ENCODE assay signal across 9 cellular contexts in the genomic region with DNA sequence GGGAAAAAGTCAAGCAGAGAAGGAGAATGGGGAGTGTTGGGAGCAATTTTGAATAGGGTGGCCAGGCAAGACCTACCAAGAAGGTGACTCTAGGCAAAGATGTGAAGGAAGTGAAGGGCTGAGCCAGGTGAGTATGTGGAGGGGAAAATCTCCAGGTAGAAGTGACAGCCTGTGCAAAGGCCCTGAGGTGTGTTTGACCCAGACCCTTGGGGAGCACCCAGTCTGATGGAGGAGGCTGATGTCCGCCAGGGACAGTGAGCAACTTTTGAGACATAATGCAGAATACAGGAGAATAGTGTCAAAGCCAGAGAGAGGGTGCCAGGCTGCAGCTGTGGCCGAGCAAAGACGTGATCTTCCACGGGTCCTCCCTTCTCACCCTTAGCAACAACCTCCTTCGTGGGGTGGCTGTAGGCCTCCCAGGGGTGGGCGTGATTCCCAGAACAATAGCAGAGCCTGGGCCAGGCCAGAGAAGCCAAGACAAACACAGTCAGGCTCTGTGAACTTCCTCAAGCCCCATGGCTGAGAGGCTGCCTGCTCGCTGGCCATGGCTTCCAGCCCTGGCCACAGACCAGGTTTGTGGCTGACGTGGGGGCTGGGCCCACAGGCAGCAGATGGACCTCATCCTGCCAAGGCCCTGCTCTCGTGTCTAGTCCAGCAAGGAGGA. TPM values are rescaled to one million over a fixed set of nuclear protein-coding genes. Genes with fewer than 3 reads are reported as not detected.
DNase-seq lines count a peak whose midpoint lies in the region; ATAC-seq and TF ChIP-seq lines count a peak whose summit lies in the region.
"Had no signal": no experiment of that assay in that cellular context is flagged by ENCODE, and none has a peak within 500 bp of the region (broad histone marks: within the 10 kb centered on the region; RNA-seq: fewer than 3 reads in every experiment).

No MANE protein-coding gene starts in this region.

- peaks cover 14% of the 10 kb centered on the region for H3K4me1 Mint-ChIP-seq in activated naive CD4-positive, alpha-beta T cell treated with anti-CD3 and anti-CD28 coated beads, Interleukin-2, amount 50 U/mL, for 24 hours

- H3K4me3 ChIP-seq in colonic mucosa (no peak overlapping the region), vagina (no peak overlapping the region)

- no peaks in the 10 kb centered on the region for H3K27me3 Mint-ChIP-seq in activated naive CD4-positive, alpha-beta T cell treated with anti-CD3 and anti-CD28 coated beads, Interleukin-2, amount 50 U/mL, for 24 hours
- H3K27me3 Mint-ChIP-seq: IgD-negative memory B cell had no signal

- no peaks in the 10 kb centered on the region for H3K9me3 Mint-ChIP-seq in activated naive CD4-positive, alpha-beta T cell treated with anti-CD3 and anti-CD28 coated beads, Interleukin-2, amount 50 U/mL, for 24 hours
- H3K9me3 Mint-ChIP-seq: IgD-negative memory B cell had no signal

- ATAC-seq in GM21576 (IDR thresholded peaks at IDR 0.05; ENCODE audit: unreplicated experiment) (no peak), GM18517 (IDR thresholded peaks at IDR 0.05; ENCODE audit: unreplicated experiment) (no peak)

- no peak overlapping the region for H3K27ac ChIP-seq in colonic mucosa
- peak overlapping the region; percentile 29 for H3K27ac ChIP-seq in vagina

- TF ChIP-seq POLR2A in vagina (IDR thresholded peaks at IDR 0.05) = no peak

- H3K27ac Mint-ChIP-seq in activated naive CD4-positive, alpha-beta T cell treated with anti-CD3 and anti-CD28 coated beads, Interleukin-2, amount 50 U/mL, for 24 hours = peak overlapping the region; percentile 88

- H3K4me1 ChIP-seq in colonic mucosa (no peaks in the 10 kb centered on the region), vagina (peaks cover 24% of the 10 kb centered on the region)

- DNase-seq in activated naive CD4-positive, alpha-beta T cell treated with Interleukin-2 at 50 U/mL for 16 hours = no peak
- peak; percentile 43 for DNase-seq in colonic mucosa
- DNase-seq in medulla oblongata (ENCODE audit: extremely low spot score) = peak; percentile 87
- DNase-seq in vagina (ENCODE audit: extremely low spot score in 2 of 2) = no peak
- no peak for DNase-seq in amniotic stem cell (lab: John Stamatoyannopoulos, UW)

- H3K4me3 Mint-ChIP-seq in activated naive CD4-positive, alpha-beta T cell treated with anti-CD3 and anti-CD28 coated beads, Interleukin-2, amount 50 U/mL, for 24 hours = no peak overlapping the region

- H3K9me3 ChIP-seq in colonic mucosa = no peaks in the 10 kb centered on the region
- no peaks in the 10 kb centered on the region for H3K9me3 ChIP-seq in vagina

- H3K27me3 ChIP-seq in colonic mucosa (no peaks in the 10 kb centered on the region), vagina (no peaks in the 10 kb centered on the region)

- TF ChIP-seq CTCF in colonic mucosa (IDR thresholded peaks at IDR 0.05) = no peak
- TF ChIP-seq CTCF in vagina (IDR thresholded peaks at IDR 0.05) = no peak

- intact Hi-C loops in colonic mucosa (cut with DNase I) (no loop called here), vagina (cut with DNase I) (loop anchor here (10.0 kb wide), 1 partner anchor 566 kb away; no protein-coding TSS in a partner anchor)

- H3K36me3 ChIP-seq in colonic mucosa = no peaks in the 10 kb centered on the region
- H3K36me3 ChIP-seq in vagina = peaks cover 0 to 6% of the 10 kb centered on the region in 2 donors

- peaks cover 9% of the 10 kb centered on the region for H3K36me3 Mint-ChIP-seq in activated naive CD4-positive, alpha-beta T cell treated with anti-CD3 and anti-CD28 coated beads, Interleukin-2, amount 50 U/mL, for 24 hours

- H3K9ac ChIP-seq in colonic mucosa (ENCODE audit: low read depth in 2 of 2, low read length in 2 of 2) = no peak overlapping the region

RNA-seq across cellular contexts. Expression of gene SLC6A6, which starts 58.1 kb away (rescaled TPM):
- total RNA-seq in colonic mucosa = 10 to 100 TPM in 1 of 2 donors, 1 to 10 TPM in 1; 7.2 to 13.0 TPM
- 30.7 TPM for total RNA-seq in vagina

Comparison
In these comparisons a context has a peak if more than half of its experiments do, and no peak if none do; other contexts are left out.
1. DNase-seq: peak in colonic mucosa (single experiment) and medulla oblongata (single experiment); none in activated naive CD4-positive, alpha-beta T cell treated with Interleukin-2 at 50 U/mL for 16 hours (single experiment), vagina (0 of 2) and amniotic stem cell (single experiment).